ENCODE assay signal across 17 cellular contexts in genomic region chr3:151003024-151003771, GRCh38. TPM values are rescaled to one million over a fixed set of nuclear protein-coding genes. Genes with fewer than 3 reads are reported as not detected.
DNase-seq lines count a peak whose midpoint lies in the region; ATAC-seq and TF ChIP-seq lines count a peak whose summit lies in the region.
"Had no signal": no experiment of that assay in that cellular context is flagged by ENCODE, and none has a peak within 500 bp of the region (broad histone marks: within the 10 kb centered on the region; RNA-seq: fewer than 3 reads in every experiment).

No MANE protein-coding gene starts in this region.

- H3K27me3 ChIP-seq in Panc1 (ENCODE audit: control insufficient read depth, insufficient read depth, low read length): no peaks in the 10 kb centered on the region; the same call in 1 of the 2 replicates
- H3K27me3 ChIP-seq: neural progenitor cell had no signal

- no peaks in the 10 kb centered on the region for H3K9me3 ChIP-seq in Panc1 (ENCODE audit: control insufficient read depth, insufficient read depth, low read depth, low read length)

- ATAC-seq in Panc1 (no peak), GM21447 (IDR thresholded peaks at IDR 0.05; ENCODE audit: unreplicated experiment) (no peak)
- ATAC-seq: K562 had no signal

- TF ChIP-seq CTCF in Panc1 (IDR thresholded peaks at IDR 0.05) (no peak), epithelial cell of esophagus (IDR thresholded peaks at IDR 0.05; ENCODE audit: insufficient read depth, low read depth, low read length, missing control alignments) (no peak)

- DNase-seq in GM04504 (ENCODE audit: low read depth) (peak; percentile 10), Panc1 (ENCODE audit: low read depth, low spot score) (peak; percentile 12), epithelial cell of esophagus (ENCODE audit: low read depth) (peak; percentile 79), non-pigmented ciliary epithelial cell (ENCODE audit: low read depth) (peak; percentile 26), NCI-H2029 treated with DMSO at 0.1 percent for 48 hours (lab: John Stamatoyannopoulos, UW) (no peak), NCI-H1417 treated with DMSO at 0.1 percent for 48 hours (lab: John Stamatoyannopoulos, UW) (no peak)
- no peak for DNase-seq in activated naive CD4-positive, alpha-beta T cell treated with Interleukin-2 at 50 U/mL for 16 hours
- DNase-seq: activated effector memory CD4-positive, alpha-beta T cell treated with anti-CD3 and anti-CD28 coated beads, Interleukin-2, amount 50 U/mL, for 16 hours; NCI-H1436 treated with DMSO at 0.1 percent for 48 hours; OCI-M1 had no signal

- H3K36me3 ChIP-seq in Panc1 (ENCODE audit: control insufficient read depth, insufficient read depth, low read length): no peaks in the 10 kb centered on the region
- H3K36me3 ChIP-seq: neural progenitor cell had no signal

- no peaks in the 10 kb centered on the region for H3K4me1 ChIP-seq in Panc1 (ENCODE audit: control insufficient read depth, insufficient read depth, low read length)

- in situ Hi-C loops in Panc1 (cut with HindIII; ENCODE audit: low pct_unique_long_range_greater_than_20kb, low sequenced_read_pairs): no loop called here

- no TSS peak for BruUV-seq in Panc1 (replicated peaks; lab: Mats Ljungman, UMichigan)

- CTCF ChIA-PET in Panc1 (lab: Charles Lee): interaction anchor here (0.5 kb wide), 1 partner anchor 9 kb away, joined by 4 read pairs; no protein-coding TSS in a partner anchor

- H3K27ac ChIP-seq in Panc1 (ENCODE audit: low read length): no peak overlapping the region
- H3K27ac ChIP-seq: neural progenitor cell, VCaP had no signal

- intact Hi-C loops in Panc1 (cut with micrococcal nuclease; ENCODE audit: unreplicated experiment): no loop called here

- POLR2A ChIA-PET in Panc1 (lab: Charles Lee): no interaction called here

- H3K4me3 ChIP-seq in Panc1 (ENCODE audit: low read depth in 2 of 2, low read length in 2 of 2) (no peak overlapping the region), epithelial cell of esophagus (ENCODE audit: low read length) (no peak overlapping the region)
- H3K4me3 ChIP-seq: K562, neural progenitor cell had no signal

RNA-seq across cellular contexts. Expression of gene CLRN1, which starts 30.7 kb away (rescaled TPM):
- total RNA-seq in Panc1 (2021; ENCODE audit: unreplicated experiment): not detected
- polyA plus RNA-seq in Panc1 (2012; ENCODE audit: insufficient read length): not detected
- total RNA-seq: activated CD8-positive, alpha-beta memory T cell treated with anti-CD3 and anti-CD28 coated beads for 36 hours; frontal cortex; K562; NCI-H460 had no signal
- polyA plus RNA-seq: K562 had no signal

Comparison
In these comparisons a context has a peak if more than half of its experiments do, and no peak if none do; other contexts are left out.
1. DNase-seq: peak in GM04504 (single experiment), Panc1 (single experiment), epithelial cell of esophagus (single experiment) and non-pigmented ciliary epithelial cell (single experiment); none in NCI-H2029 treated with DMSO at 0.1 percent for 48 hours (single experiment), activated naive CD4-positive, alpha-beta T cell treated with Interleukin-2 at 50 U/mL for 16 hours (single experiment) and NCI-H1417 treated with DMSO at 0.1 percent for 48 hours (single experiment).